Comparison of ENCODE assay signal across 23 cellular contexts in genomic region chr18:39743463-39743862, GRCh38.
DNase-seq lines count a peak whose midpoint lies in the region; ATAC-seq, FAIRE-seq and TF ChIP-seq lines count a peak whose summit lies in the region.
"Had no signal": no experiment of that assay in that cellular context is flagged by ENCODE, and none has a peak within 500 bp of the region (broad histone marks: within the 10 kb centered on the region; RNA-seq: fewer than 3 reads in every experiment).

No MANE protein-coding gene starts in this region.

- no peaks in the 10 kb centered on the region for H3K4me1 ChIP-seq in pancreas
- H3K4me1 ChIP-seq: A549, Caco-2 had no signal

- no peak for TF ChIP-seq CTCF in pancreas (IDR thresholded peaks at IDR 0.05)

- no peaks in the 10 kb centered on the region for H3K36me3 ChIP-seq in pancreas

- no peaks in the 10 kb centered on the region for H3K27me3 ChIP-seq in pancreas

- no peak for ATAC-seq in pancreas
- no peak for ATAC-seq in GM21723 (IDR thresholded peaks at IDR 0.05; ENCODE audit: unreplicated experiment)
- ATAC-seq in left colon, result no peak
- ATAC-seq: A549; CD8-positive, alpha-beta T cell had no signal

- H3K27ac ChIP-seq in pancreas, result no peak overlapping the region
- H3K27ac ChIP-seq: 22Rv1, A549 had no signal

- peak; percentile 98 for FAIRE-seq in A204.1 (lab: Jason Lieb, UNC)
- peak; percentile 90 for FAIRE-seq in TTC549 (lab: Jason Lieb, UNC)
- FAIRE-seq in endometrium (lab: Jason Lieb, UNC), result peak; percentile 4
- FAIRE-seq in pancreas (lab: Jason Lieb, UNC), result peak; percentile 95
- FAIRE-seq: A549, GM12891, GM18507, H54 had no signal

- intact Hi-C loops in pancreas (cut with DNase I) (no loop called here), left colon (cut with DNase I, micrococcal nuclease) (no loop called here)

- DNase-seq in pancreas, result no peak
- DNase-seq in stimulated activated CD4-positive, alpha-beta T cell treated with anti-CD3 and anti-CD28 coated beads, Interleukin-1b, Interleukin-23, amount 100 ng/mL, for 48 hours, result no peak
- DNase-seq in stimulated activated CD4-positive, alpha-beta T cell treated with anti-CD3 and anti-CD28 coated beads, Interleukin-4, amount 100 ng/mL, for 24 hours, result no peak
- DNase-seq in left colon, result no peak
- DNase-seq: ACHN; C1 segment of cervical spinal cord; Caco-2; CD4-positive, CD25-positive, alpha-beta regulatory T cell; CD8-positive, alpha-beta T cell; DMS153; DND-41; GDM1; GOT3; HCEC 1CT had no signal

- H3K9me3 ChIP-seq in pancreas, result no peaks in the 10 kb centered on the region
- H3K9me3 ChIP-seq: A549, Caco-2 had no signal

- H3K4me3 ChIP-seq in pancreas, result no peak overlapping the region
- H3K4me3 ChIP-seq: A549 had no signal
